ENCODE assay signal across 2 cellular contexts in genomic region chr21:45536301-45537081, GRCh38.
TF ChIP-seq lines count a peak whose summit lies in the region.

No MANE protein-coding gene starts in this region.

TF ChIP-seq in K562, 482 proteins besides CTCF, POLR2A, EP300 and RAD21:
- TF ChIP-seq ZKSCAN8 (CRISPR knock-in tag; IDR thresholded peaks at IDR 0.05): no peak
- TF ChIP-seq RBFOX2 (IDR thresholded peaks at IDR 0.05; ENCODE audit: low read depth, low read length): 0 out of 2 replicates have a peak, but pooled peaks have one; percentile 10
- TF ChIP-seq BRF2 (IDR thresholded peaks at IDR 0.05; ENCODE audit: borderline replicate concordance, insufficient read depth, insufficient read length): no peak
- TF ChIP-seq POLR2G (IDR thresholded peaks at IDR 0.05; ENCODE audit: low read depth, low read length): peak; percentile 34; the same call in 1 of the 2 replicates
- TF ChIP-seq ZNF561 (CRISPR knock-in tag; conservative IDR thresholded peaks at IDR 0.05): no peak

TF ChIP-seq in HepG2, 621 proteins besides CTCF, POLR2A, EP300 and RAD21:
- TF ChIP-seq MIER2 (CRISPR knock-in tag; IDR thresholded peaks at IDR 0.05): no peak
- 0 out of 2 replicates have a peak, but pooled peaks have one; percentile 24 for TF ChIP-seq RBFOX2 (IDR thresholded peaks at IDR 0.05; ENCODE audit: low read depth, low read length)
- TF ChIP-seq ZNF746 (CRISPR knock-in tag; IDR thresholded peaks at IDR 0.05): no peak
- no peak for TF ChIP-seq SP140L (CRISPR knock-in tag; IDR thresholded peaks at IDR 0.05; ENCODE audit: borderline replicate concordance)
- no peak for TF ChIP-seq HCFC1 (IDR thresholded peaks at IDR 0.05; ENCODE audit: low read depth, low read length)
- TF ChIP-seq ZNF382 (CRISPR knock-in tag; IDR thresholded peaks at IDR 0.05; ENCODE audit: borderline replicate concordance): no peak
